14 cellular contexts compared by ENCODE assay signal in genomic region chr9:109453210-109453842, GRCh38. TPM values are rescaled to one million over a fixed set of nuclear protein-coding genes. Genes with fewer than 3 reads are reported as not detected.
DNase-seq lines count a peak whose midpoint lies in the region; ATAC-seq and TF ChIP-seq lines count a peak whose summit lies in the region.
"Had no signal": no experiment of that assay in that cellular context is flagged by ENCODE, and none has a peak within 500 bp of the region (broad histone marks: within the 10 kb centered on the region; RNA-seq: fewer than 3 reads in every experiment).

No MANE protein-coding gene starts in this region.

- intact Hi-C loops in adrenal gland (cut with DNase I), result no loop called here
- intact Hi-C loops in sigmoid colon (cut with DNase I), result no loop called here

- H3K4me3 ChIP-seq in adrenal gland (no peak overlapping the region), suprapubic skin (no peak overlapping the region), sigmoid colon (no peak overlapping the region)
- H3K4me3 ChIP-seq: lung had no signal

- H3K27me3 ChIP-seq in adrenal gland (no peaks in the 10 kb centered on the region), foreskin keratinocyte (no peaks in the 10 kb centered on the region), suprapubic skin (no peaks in the 10 kb centered on the region), sigmoid colon (no peaks in the 10 kb centered on the region)

- peak overlapping the region; percentile 52 for H3K27ac Mint-ChIP-seq in T-helper 1 cell treated with Interleukin-12 subunit alpha and Interleukin-12 subunit beta and Interleukin-4 antibody, amounts not matched to agents 30 μg/mL and 1 μg/mL, for 36 hours
- H3K27ac Mint-ChIP-seq: activated CD8-positive, alpha-beta T cell treated with anti-CD3 and anti-CD28 coated beads for 36 hours had no signal

- TF ChIP-seq EP300 in suprapubic skin (IDR thresholded peaks at IDR 0.05) (no peak), sigmoid colon (IDR thresholded peaks at IDR 0.05) (no peak)

- H3K36me3 ChIP-seq in adrenal gland (replicated peaks in 1 of 2) (no peaks in the 10 kb centered on the region), suprapubic skin (peaks cover 10% of the 10 kb centered on the region), sigmoid colon (no peaks in the 10 kb centered on the region)

- no peak for DNase-seq in T-helper 1 cell
- peak in 5 of 7 donors; percentile 39 to 58 (median 48) for DNase-seq in adrenal gland
- peak; percentile 92 to 95 for DNase-seq in foreskin keratinocyte
- peak in 1 of 2 donors; percentile 9 for DNase-seq in suprapubic skin (ENCODE audit: low spot score in 2 of 2)
- no peak for DNase-seq in SIG-M5 (lab: John Stamatoyannopoulos, UW)
- DNase-seq in sigmoid colon, result no peak
- no peak for DNase-seq in NCI-H526 (lab: John Stamatoyannopoulos, UW)
- DNase-seq: activated CD8-positive, alpha-beta T cell treated with anti-CD3 and anti-CD28 coated beads for 36 hours; foreskin melanocyte; NCI-H187 treated with DMSO at 0.1 percent for 48 hours; SHP77 treated with DMSO at 0.1 percent for 48 hours had no signal

- H3K4me1 ChIP-seq in adrenal gland (replicated peaks in 1 of 2) (no peaks in the 10 kb centered on the region), foreskin keratinocyte (peaks cover 21% of the 10 kb centered on the region), suprapubic skin (peaks cover 21% of the 10 kb centered on the region), sigmoid colon (no peaks in the 10 kb centered on the region)

- WGBS in adrenal gland, 4 donors, result 66 to 75% (median 71%) methylated on average over 3 of the region's 3 CpGs
- WGBS in suprapubic skin, result 43% methylated on average over 3 of the region's 3 CpGs
- WGBS in sigmoid colon, 2 donors, result 76 to 79% methylated on average over 3 of the region's 3 CpGs

- H3K9me3 ChIP-seq in adrenal gland (replicated peaks in 1 of 3) (no peaks in the 10 kb centered on the region), suprapubic skin (no peaks in the 10 kb centered on the region), sigmoid colon (no peaks in the 10 kb centered on the region)

- no peak overlapping the region for H3K4me3 Mint-ChIP-seq in T-helper 1 cell treated with Interleukin-12 subunit alpha and Interleukin-12 subunit beta and Interleukin-4 antibody, amounts not matched to agents 30 μg/mL and 1 μg/mL, for 36 hours
- H3K4me3 Mint-ChIP-seq: activated CD8-positive, alpha-beta T cell treated with anti-CD3 and anti-CD28 coated beads for 36 hours had no signal

- H3K9me3 Mint-ChIP-seq in T-helper 1 cell treated with Interleukin-12 subunit alpha and Interleukin-12 subunit beta and Interleukin-4 antibody, amounts not matched to agents 30 μg/mL and 1 μg/mL, for 36 hours, result no peaks in the 10 kb centered on the region
- H3K9me3 Mint-ChIP-seq: activated CD8-positive, alpha-beta T cell treated with anti-CD3 and anti-CD28 coated beads for 36 hours had no signal

- H3K27ac ChIP-seq in adrenal gland, result peak overlapping the region in 2 of 5 donors; percentile 55 to 80
- H3K27ac ChIP-seq in foreskin keratinocyte, result peak overlapping the region; percentile 58
- H3K27ac ChIP-seq in suprapubic skin, result peak overlapping the region; percentile 30
- H3K27ac ChIP-seq in sigmoid colon, result no peak overlapping the region
- H3K27ac ChIP-seq: 22Rv1 had no signal

- peaks cover 18% of the 10 kb centered on the region for H3K4me1 Mint-ChIP-seq in T-helper 1 cell treated with Interleukin-12 subunit alpha and Interleukin-12 subunit beta and Interleukin-4 antibody, amounts not matched to agents 30 μg/mL and 1 μg/mL, for 36 hours (ENCODE audit: low read depth)

- ATAC-seq in foreskin keratinocyte, result peak; percentile 85
- ATAC-seq: activated CD8-positive, alpha-beta T cell treated with anti-CD3 and anti-CD28 coated beads for 36 hours had no signal

- TF ChIP-seq POLR2A in adrenal gland (IDR thresholded peaks at IDR 0.05), result no peak
- no peak for TF ChIP-seq POLR2A in suprapubic skin (IDR thresholded peaks at IDR 0.05)
- no peak for TF ChIP-seq POLR2A in sigmoid colon (IDR thresholded peaks at IDR 0.05)

- TF ChIP-seq CTCF in adrenal gland (IDR thresholded peaks at IDR 0.05) (no peak), foreskin keratinocyte (conservative IDR thresholded peaks at IDR 0.05) (no peak), suprapubic skin (IDR thresholded peaks at IDR 0.05) (no peak), sigmoid colon (IDR thresholded peaks at IDR 0.05) (no peak)

- no peaks in the 10 kb centered on the region for H3K36me3 Mint-ChIP-seq in T-helper 1 cell treated with Interleukin-12 subunit alpha and Interleukin-12 subunit beta and Interleukin-4 antibody, amounts not matched to agents 30 μg/mL and 1 μg/mL, for 36 hours (ENCODE audit: low read depth)

- H3K27me3 Mint-ChIP-seq in T-helper 1 cell treated with Interleukin-12 subunit alpha and Interleukin-12 subunit beta and Interleukin-4 antibody, amounts not matched to agents 30 μg/mL and 1 μg/mL, for 36 hours (ENCODE audit: low read depth), result peaks cover 12% of the 10 kb centered on the region

RNA-seq across cellular contexts. Expression of gene PTPN3, which starts 44.8 kb away (rescaled TPM):
- 1 to 10 TPM; 2.5 to 5.5 (median 3.2) TPM for total RNA-seq in adrenal gland
- 1 to 10 TPM; 1.6 to 6.1 (median 3.1) TPM for polyA plus RNA-seq in adrenal gland
- total RNA-seq in foreskin keratinocyte, result 14.4 and 19.5 TPM in 2 replicates
- polyA plus RNA-seq in foreskin keratinocyte, result 7.5 and 12.2 TPM in 2 replicates
- total RNA-seq in suprapubic skin, result 10 to 100 TPM; 31.6 to 64.0 (median 38.7) TPM
- total RNA-seq in sigmoid colon, result 1 to 10 TPM; 1.3 to 2.5 (median 1.5) TPM
- polyA plus RNA-seq in sigmoid colon, result 10 to 100 TPM; 12.6 to 25.0 (median 14.4) TPM

Comparison
In these comparisons a context has a peak if more than half of its experiments do, and no peak if none do; other contexts are left out.
1. DNase-seq: peak in adrenal gland (5 of 7) and foreskin keratinocyte (2 of 2); none in T-helper 1 cell (0 of 5), SIG-M5 (single experiment), sigmoid colon (single experiment) and NCI-H526 (0 of 2).
2. H3K27ac ChIP-seq: peak in foreskin keratinocyte (single experiment) and suprapubic skin (single experiment); none in sigmoid colon (0 of 4).